1 cellular context compared by ENCODE assay signal in the genomic region with DNA sequence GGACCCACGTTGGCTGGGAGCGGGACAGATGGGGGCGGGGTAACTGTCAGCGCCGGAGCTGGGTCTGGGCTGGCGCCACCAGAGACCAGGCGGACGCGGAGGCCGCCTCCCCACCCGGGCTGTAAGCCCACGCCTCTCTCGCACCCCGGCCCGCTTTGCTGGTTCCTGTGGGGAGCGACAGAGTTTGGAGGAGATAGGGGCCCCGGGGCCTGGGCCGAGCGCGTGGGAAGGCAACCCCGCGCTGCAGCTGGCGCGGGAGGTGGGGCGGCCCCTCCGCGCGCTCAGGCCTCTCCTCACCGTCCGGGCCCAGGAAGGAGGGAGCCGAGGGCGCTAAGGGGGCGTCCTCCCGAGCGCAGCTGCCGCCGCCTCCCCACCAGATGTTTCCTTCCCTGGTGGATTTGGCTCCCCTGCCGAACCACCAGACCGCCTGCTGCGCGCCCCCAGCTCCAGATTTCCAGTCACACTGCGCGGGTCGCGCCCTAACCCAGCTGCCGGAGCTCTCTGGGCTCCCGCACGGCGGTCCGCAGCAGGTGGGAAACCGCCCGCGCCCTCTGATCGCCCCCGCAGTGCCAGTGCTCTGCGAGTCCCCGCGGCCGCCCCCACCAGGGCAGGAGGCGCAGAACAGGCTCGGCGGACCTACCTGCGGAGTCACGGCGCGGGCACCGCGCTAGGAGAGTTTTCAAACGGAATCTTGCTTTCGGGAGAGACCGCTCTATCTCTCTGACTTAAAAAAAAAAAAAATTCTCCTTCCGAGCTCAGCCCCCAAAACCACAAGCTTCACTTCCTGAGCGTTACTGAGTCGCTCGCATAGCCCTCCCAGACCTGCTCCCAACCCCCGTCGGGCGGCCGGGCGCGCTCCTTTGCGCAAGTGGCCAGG.
TF ChIP-seq lines count a peak whose summit lies in the region.

No MANE protein-coding gene starts in this region.

TF ChIP-seq in GM12878, 131 proteins besides CTCF, POLR2A, EP300 and RAD21 (continued from another document and continues in another):
- no peak for TF ChIP-seq STAT3 (IDR thresholded peaks at IDR 0.05; ENCODE audit: low read depth, low read length)
- TF ChIP-seq TARDBP (IDR thresholded peaks at IDR 0.05; ENCODE audit: borderline replicate concordance) = no peak
- TF ChIP-seq RCOR1 (conservative IDR thresholded peaks at IDR 0.05; ENCODE audit: low read depth, low read length) = no peak
- no peak for TF ChIP-seq WRNIP1 (IDR thresholded peaks at IDR 0.05; ENCODE audit: borderline replicate concordance, low read depth, low read length)
- peak; percentile 41; the same call in 1 of the 2 replicates for TF ChIP-seq SMC3 (IDR thresholded peaks at IDR 0.05; ENCODE audit: borderline replicate concordance, low read length)
- TF ChIP-seq CBX3 (IDR thresholded peaks at IDR 0.05; ENCODE audit: borderline replicate concordance, low read depth) = no peak
- TF ChIP-seq RAD51 (IDR thresholded peaks at IDR 0.05) = no peak
- TF ChIP-seq NFIC (IDR thresholded peaks at IDR 0.05; ENCODE audit: low read depth, low read length) = no peak; the same call in 1 of the 2 replicates
- TF ChIP-seq NR2C2 (IDR thresholded peaks at IDR 0.05; ENCODE audit: borderline replicate concordance, control insufficient read depth, insufficient read length, low read depth) = no peak
- TF ChIP-seq YY1 (IDR thresholded peaks at IDR 0.05; ENCODE audit: low read depth, low read length) = 0 out of 2 replicates have a peak, but pooled peaks have one; percentile 22
- no peak for TF ChIP-seq IRF4 (IDR thresholded peaks at IDR 0.05; ENCODE audit: low read depth, low read length)
- peak; percentile 82 for TF ChIP-seq SMARCA5 (IDR thresholded peaks at IDR 0.05)
- TF ChIP-seq SIN3A (IDR thresholded peaks at IDR 0.05; ENCODE audit: low read depth, low read length) = no peak
- TF ChIP-seq, protein P1, sequence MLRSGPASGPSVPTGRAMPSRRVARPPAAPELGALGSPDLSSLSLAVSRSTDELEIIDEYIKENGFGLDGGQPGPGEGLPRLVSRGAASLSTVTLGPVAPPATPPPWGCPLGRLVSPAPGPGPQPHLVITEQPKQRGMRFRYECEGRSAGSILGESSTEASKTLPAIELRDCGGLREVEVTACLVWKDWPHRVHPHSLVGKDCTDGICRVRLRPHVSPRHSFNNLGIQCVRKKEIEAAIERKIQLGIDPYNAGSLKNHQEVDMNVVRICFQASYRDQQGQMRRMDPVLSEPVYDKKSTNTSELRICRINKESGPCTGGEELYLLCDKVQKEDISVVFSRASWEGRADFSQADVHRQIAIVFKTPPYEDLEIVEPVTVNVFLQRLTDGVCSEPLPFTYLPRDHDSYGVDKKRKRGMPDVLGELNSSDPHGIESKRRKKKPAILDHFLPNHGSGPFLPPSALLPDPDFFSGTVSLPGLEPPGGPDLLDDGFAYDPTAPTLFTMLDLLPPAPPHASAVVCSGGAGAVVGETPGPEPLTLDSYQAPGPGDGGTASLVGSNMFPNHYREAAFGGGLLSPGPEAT (IDR thresholded peaks at IDR 0.05; ENCODE audit: low read depth) = peak; percentile 52; the same call in 1 of the 2 replicates
- TF ChIP-seq SPI1 (IDR thresholded peaks at IDR 0.05; ENCODE audit: borderline replicate concordance, insufficient read depth, low read depth, low read length) = no peak
- peak; percentile 45 for TF ChIP-seq RELA (IDR thresholded peaks at IDR 0.05; ENCODE audit: borderline replicate concordance, partially characterized antibody)
- TF ChIP-seq JUNB (IDR thresholded peaks at IDR 0.05) = no peak
- TF ChIP-seq, protein P2, sequence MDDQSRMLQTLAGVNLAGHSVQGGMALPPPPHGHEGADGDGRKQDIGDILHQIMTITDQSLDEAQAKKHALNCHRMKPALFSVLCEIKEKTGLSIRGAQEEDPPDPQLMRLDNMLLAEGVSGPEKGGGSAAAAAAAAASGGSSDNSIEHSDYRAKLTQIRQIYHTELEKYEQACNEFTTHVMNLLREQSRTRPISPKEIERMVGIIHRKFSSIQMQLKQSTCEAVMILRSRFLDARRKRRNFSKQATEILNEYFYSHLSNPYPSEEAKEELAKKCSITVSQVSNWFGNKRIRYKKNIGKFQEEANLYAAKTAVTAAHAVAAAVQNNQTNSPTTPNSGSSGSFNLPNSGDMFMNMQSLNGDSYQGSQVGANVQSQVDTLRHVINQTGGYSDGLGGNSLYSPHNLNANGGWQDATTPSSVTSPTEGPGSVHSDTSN (IDR thresholded peaks at IDR 0.05; ENCODE audit: insufficient replicate concordance, low read depth, low read length) = no peak
- no peak for TF ChIP-seq ZNF217 (IDR thresholded peaks at IDR 0.05)
- TF ChIP-seq, protein P3, sequence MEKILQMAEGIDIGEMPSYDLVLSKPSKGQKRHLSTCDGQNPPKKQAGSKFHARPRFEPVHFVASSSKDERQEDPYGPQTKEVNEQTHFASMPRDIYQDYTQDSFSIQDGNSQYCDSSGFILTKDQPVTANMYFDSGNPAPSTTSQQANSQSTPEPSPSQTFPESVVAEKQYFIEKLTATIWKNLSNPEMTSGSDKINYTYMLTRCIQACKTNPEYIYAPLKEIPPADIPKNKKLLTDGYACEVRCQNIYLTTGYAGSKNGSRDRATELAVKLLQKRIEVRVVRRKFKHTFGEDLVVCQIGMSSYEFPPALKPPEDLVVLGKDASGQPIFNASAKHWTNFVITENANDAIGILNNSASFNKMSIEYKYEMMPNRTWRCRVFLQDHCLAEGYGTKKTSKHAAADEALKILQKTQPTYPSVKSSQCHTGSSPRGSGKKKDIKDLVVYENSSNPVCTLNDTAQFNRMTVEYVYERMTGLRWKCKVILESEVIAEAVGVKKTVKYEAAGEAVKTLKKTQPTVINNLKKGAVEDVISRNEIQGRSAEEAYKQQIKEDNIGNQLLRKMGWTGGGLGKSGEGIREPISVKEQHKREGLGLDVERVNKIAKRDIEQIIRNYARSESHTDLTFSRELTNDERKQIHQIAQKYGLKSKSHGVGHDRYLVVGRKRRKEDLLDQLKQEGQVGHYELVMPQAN (conservative IDR thresholded peaks at IDR 0.05) = peak; percentile 48
- TF ChIP-seq TCF12 (IDR thresholded peaks at IDR 0.05; ENCODE audit: low read depth, low read length) = peak; percentile 74; the same call in 1 of the 2 replicates
- no peak for TF ChIP-seq KLF5 (IDR thresholded peaks at IDR 0.05; ENCODE audit: partially characterized antibody)
- TF ChIP-seq, protein P4, sequence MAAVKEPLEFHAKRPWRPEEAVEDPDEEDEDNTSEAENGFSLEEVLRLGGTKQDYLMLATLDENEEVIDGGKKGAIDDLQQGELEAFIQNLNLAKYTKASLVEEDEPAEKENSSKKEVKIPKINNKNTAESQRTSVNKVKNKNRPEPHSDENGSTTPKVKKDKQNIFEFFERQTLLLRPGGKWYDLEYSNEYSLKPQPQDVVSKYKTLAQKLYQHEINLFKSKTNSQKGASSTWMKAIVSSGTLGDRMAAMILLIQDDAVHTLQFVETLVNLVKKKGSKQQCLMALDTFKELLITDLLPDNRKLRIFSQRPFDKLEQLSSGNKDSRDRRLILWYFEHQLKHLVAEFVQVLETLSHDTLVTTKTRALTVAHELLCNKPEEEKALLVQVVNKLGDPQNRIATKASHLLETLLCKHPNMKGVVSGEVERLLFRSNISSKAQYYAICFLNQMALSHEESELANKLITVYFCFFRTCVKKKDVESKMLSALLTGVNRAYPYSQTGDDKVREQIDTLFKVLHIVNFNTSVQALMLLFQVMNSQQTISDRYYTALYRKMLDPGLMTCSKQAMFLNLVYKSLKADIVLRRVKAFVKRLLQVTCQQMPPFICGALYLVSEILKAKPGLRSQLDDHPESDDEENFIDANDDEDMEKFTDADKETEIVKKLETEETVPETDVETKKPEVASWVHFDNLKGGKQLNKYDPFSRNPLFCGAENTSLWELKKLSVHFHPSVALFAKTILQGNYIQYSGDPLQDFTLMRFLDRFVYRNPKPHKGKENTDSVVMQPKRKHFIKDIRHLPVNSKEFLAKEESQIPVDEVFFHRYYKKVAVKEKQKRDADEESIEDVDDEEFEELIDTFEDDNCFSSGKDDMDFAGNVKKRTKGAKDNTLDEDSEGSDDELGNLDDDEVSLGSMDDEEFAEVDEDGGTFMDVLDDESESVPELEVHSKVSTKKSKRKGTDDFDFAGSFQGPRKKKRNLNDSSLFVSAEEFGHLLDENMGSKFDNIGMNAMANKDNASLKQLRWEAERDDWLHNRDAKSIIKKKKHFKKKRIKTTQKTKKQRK (IDR thresholded peaks at IDR 0.05; ENCODE audit: low read depth, low read length) = no peak
- TF ChIP-seq KDM1A (IDR thresholded peaks at IDR 0.05; ENCODE audit: borderline replicate concordance) = no peak
- 0 out of 2 replicates have a peak, but pooled peaks have one; percentile 61 for TF ChIP-seq ZNF207 (IDR thresholded peaks at IDR 0.05; ENCODE audit: borderline replicate concordance)
- no peak for TF ChIP-seq TAF1 (IDR thresholded peaks at IDR 0.05; ENCODE audit: borderline replicate concordance, low read depth, low read length)
- no peak for TF ChIP-seq HDGF (IDR thresholded peaks at IDR 0.05)
- TF ChIP-seq, protein P5, sequence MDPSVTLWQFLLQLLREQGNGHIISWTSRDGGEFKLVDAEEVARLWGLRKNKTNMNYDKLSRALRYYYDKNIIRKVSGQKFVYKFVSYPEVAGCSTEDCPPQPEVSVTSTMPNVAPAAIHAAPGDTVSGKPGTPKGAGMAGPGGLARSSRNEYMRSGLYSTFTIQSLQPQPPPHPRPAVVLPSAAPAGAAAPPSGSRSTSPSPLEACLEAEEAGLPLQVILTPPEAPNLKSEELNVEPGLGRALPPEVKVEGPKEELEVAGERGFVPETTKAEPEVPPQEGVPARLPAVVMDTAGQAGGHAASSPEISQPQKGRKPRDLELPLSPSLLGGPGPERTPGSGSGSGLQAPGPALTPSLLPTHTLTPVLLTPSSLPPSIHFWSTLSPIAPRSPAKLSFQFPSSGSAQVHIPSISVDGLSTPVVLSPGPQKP (IDR thresholded peaks at IDR 0.05; ENCODE audit: low read depth, low read length) = no peak
- peak; percentile 64 to 75 for TF ChIP-seq IKZF2 (IDR thresholded peaks at IDR 0.05)
- TF ChIP-seq, protein P6, sequence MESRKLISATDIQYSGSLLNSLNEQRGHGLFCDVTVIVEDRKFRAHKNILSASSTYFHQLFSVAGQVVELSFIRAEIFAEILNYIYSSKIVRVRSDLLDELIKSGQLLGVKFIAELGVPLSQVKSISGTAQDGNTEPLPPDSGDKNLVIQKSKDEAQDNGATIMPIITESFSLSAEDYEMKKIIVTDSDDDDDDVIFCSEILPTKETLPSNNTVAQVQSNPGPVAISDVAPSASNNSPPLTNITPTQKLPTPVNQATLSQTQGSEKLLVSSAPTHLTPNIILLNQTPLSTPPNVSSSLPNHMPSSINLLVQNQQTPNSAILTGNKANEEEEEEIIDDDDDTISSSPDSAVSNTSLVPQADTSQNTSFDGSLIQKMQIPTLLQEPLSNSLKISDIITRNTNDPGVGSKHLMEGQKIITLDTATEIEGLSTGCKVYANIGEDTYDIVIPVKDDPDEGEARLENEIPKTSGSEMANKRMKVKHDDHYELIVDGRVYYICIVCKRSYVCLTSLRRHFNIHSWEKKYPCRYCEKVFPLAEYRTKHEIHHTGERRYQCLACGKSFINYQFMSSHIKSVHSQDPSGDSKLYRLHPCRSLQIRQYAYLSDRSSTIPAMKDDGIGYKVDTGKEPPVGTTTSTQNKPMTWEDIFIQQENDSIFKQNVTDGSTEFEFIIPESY (IDR thresholded peaks at IDR 0.05) = no peak
- TF ChIP-seq, protein P7, sequence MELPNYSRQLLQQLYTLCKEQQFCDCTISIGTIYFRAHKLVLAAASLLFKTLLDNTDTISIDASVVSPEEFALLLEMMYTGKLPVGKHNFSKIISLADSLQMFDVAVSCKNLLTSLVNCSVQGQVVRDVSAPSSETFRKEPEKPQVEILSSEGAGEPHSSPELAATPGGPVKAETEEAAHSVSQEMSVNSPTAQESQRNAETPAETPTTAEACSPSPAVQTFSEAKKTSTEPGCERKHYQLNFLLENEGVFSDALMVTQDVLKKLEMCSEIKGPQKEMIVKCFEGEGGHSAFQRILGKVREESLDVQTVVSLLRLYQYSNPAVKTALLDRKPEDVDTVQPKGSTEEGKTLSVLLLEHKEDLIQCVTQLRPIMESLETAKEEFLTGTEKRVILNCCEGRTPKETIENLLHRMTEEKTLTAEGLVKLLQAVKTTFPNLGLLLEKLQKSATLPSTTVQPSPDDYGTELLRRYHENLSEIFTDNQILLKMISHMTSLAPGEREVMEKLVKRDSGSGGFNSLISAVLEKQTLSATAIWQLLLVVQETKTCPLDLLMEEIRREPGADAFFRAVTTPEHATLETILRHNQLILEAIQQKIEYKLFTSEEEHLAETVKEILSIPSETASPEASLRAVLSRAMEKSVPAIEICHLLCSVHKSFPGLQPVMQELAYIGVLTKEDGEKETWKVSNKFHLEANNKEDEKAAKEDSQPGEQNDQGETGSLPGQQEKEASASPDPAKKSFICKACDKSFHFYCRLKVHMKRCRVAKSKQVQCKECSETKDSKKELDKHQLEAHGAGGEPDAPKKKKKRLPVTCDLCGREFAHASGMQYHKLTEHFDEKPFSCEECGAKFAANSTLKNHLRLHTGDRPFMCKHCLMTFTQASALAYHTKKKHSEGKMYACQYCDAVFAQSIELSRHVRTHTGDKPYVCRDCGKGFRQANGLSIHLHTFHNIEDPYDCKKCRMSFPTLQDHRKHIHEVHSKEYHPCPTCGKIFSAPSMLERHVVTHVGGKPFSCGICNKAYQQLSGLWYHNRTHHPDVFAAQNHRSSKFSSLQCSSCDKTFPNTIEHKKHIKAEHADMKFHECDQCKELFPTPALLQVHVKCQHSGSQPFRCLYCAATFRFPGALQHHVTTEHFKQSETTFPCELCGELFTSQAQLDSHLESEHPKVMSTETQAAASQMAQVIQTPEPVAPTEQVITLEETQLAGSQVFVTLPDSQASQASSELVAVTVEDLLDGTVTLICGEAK (IDR thresholded peaks at IDR 0.05; ENCODE audit: borderline replicate concordance) = no peak
- TF ChIP-seq, protein P8, sequence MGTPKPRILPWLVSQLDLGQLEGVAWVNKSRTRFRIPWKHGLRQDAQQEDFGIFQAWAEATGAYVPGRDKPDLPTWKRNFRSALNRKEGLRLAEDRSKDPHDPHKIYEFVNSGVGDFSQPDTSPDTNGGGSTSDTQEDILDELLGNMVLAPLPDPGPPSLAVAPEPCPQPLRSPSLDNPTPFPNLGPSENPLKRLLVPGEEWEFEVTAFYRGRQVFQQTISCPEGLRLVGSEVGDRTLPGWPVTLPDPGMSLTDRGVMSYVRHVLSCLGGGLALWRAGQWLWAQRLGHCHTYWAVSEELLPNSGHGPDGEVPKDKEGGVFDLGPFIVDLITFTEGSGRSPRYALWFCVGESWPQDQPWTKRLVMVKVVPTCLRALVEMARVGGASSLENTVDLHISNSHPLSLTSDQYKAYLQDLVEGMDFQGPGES (IDR thresholded peaks at IDR 0.05) = no peak
- TF ChIP-seq SP1 (IDR thresholded peaks at IDR 0.05; ENCODE audit: low read depth, low read length) = no peak
- TF ChIP-seq FOS (IDR thresholded peaks at IDR 0.05; ENCODE audit: borderline replicate concordance, extremely low read depth, insufficient read length) = no peak
- TF ChIP-seq ZBED1 (IDR thresholded peaks at IDR 0.05; ENCODE audit: borderline replicate concordance) = 0 out of 2 replicates have a peak, but pooled peaks have one; percentile 12
- TF ChIP-seq POLR2AphosphoS2 (IDR thresholded peaks at IDR 0.05; ENCODE audit: low read depth, low read length) = no peak
- 0 out of 2 replicates have a peak, but pooled peaks have one; percentile 30 for TF ChIP-seq CHD2 (IDR thresholded peaks at IDR 0.05; ENCODE audit: borderline replicate concordance, low read depth, low read length)
